10 cellular contexts compared by ENCODE assay signal in the genomic region with DNA sequence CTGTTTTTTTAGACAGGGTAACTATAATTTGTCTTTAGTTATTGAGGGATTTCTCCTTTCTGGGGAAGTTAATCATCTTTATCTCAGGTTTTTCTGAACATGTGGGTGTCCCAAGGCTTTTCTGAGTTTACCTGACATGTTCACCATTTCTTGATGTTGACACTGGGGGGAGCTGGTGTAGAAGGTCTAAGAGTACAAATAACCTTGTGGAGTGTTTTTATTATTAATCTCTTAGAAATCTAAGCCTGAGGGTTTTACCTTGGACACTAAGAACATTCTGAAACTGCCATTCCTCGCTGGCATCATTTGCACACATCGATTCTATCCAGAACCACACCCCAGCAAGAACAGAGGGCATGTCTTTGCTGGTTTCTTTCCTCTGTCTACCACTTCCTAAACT. TPM values are rescaled to one million over a fixed set of nuclear protein-coding genes. Genes with fewer than 3 reads are reported as not detected.
DNase-seq lines count a peak whose midpoint lies in the region; ATAC-seq and TF ChIP-seq lines count a peak whose summit lies in the region.
"Had no signal": no experiment of that assay in that cellular context is flagged by ENCODE, and none has a peak within 500 bp of the region (broad histone marks: within the 10 kb centered on the region; RNA-seq: fewer than 3 reads in every experiment).

No MANE protein-coding gene starts in this region.

- ATAC-seq in gastroesophageal sphincter = no peak
- no peak for ATAC-seq in upper lobe of left lung (ENCODE audit: low FRiP score in 2 of 2)
- no peak for ATAC-seq in GM21619 (IDR thresholded peaks at IDR 0.05; ENCODE audit: unreplicated experiment)

- POLR2A ChIA-PET in RWPE1 (lab: Yijun Ruan, JAX; ENCODE audit: low non-redundant PET) = no interaction called here

- TF ChIP-seq POLR2A in gastroesophageal sphincter (IDR thresholded peaks at IDR 0.05) (no peak), upper lobe of left lung (IDR thresholded peaks at IDR 0.05) (no peak)

- no peak overlapping the region for H3K4me3 Mint-ChIP-seq in activated naive CD4-positive, alpha-beta T cell treated with anti-CD3 and anti-CD28 coated beads for 36 hours
- H3K4me3 Mint-ChIP-seq in activated naive CD4-positive, alpha-beta T cell treated with anti-CD3 and anti-CD28 coated beads, Interleukin-2, amount 10 ng/mL, durations not matched to agents 7 days and 5 days = no peak overlapping the region
- H3K4me3 Mint-ChIP-seq: activated CD4-positive, alpha-beta memory T cell treated with anti-CD3 and anti-CD28 coated beads for 36 hours had no signal

- H3K27ac Mint-ChIP-seq in activated naive CD4-positive, alpha-beta T cell treated with anti-CD3 and anti-CD28 coated beads for 36 hours = no peak overlapping the region
- no peak overlapping the region for H3K27ac Mint-ChIP-seq in activated naive CD4-positive, alpha-beta T cell treated with anti-CD3 and anti-CD28 coated beads, Interleukin-2, amount 10 ng/mL, durations not matched to agents 7 days and 5 days
- H3K27ac Mint-ChIP-seq: activated CD4-positive, alpha-beta memory T cell treated with anti-CD3 and anti-CD28 coated beads for 36 hours had no signal

- H3K4me3 ChIP-seq in gastroesophageal sphincter (no peak overlapping the region), upper lobe of left lung (no peak overlapping the region)

- no peaks in the 10 kb centered on the region for H3K27me3 Mint-ChIP-seq in activated naive CD4-positive, alpha-beta T cell treated with anti-CD3 and anti-CD28 coated beads for 36 hours (ENCODE audit: low read depth)
- H3K27me3 Mint-ChIP-seq in activated naive CD4-positive, alpha-beta T cell treated with anti-CD3 and anti-CD28 coated beads, Interleukin-2, amount 10 ng/mL, durations not matched to agents 7 days and 5 days = no peaks in the 10 kb centered on the region
- H3K27me3 Mint-ChIP-seq: activated CD4-positive, alpha-beta memory T cell treated with anti-CD3 and anti-CD28 coated beads for 36 hours had no signal

- peaks cover 2 to 51% (median 9%) of the 10 kb centered on the region in 3 donors for H3K4me1 ChIP-seq in gastroesophageal sphincter
- H3K4me1 ChIP-seq in upper lobe of left lung = peaks cover 27 to 61% (median 42%) of the 10 kb centered on the region in 4 donors

- H3K27ac ChIP-seq in RWPE1 = peak overlapping the region; percentile 81
- peak overlapping the region in 3 of 4 donors; percentile 15 to 47 (median 25) for H3K27ac ChIP-seq in gastroesophageal sphincter
- H3K27ac ChIP-seq in upper lobe of left lung = peak overlapping the region in 3 of 4 donors; percentile 40 to 67 (median 65)
- H3K27ac ChIP-seq: HL-60 had no signal

- TF ChIP-seq CTCF in RWPE1 (conservative IDR thresholded peaks at IDR 0.05; ENCODE audit: low read depth) = no peak; the same call in 1 of the 2 replicates
- TF ChIP-seq CTCF in gastroesophageal sphincter (IDR thresholded peaks at IDR 0.05) = peak in 2 of 4 experiments; percentile 19 to 51
- TF ChIP-seq CTCF in upper lobe of left lung (IDR thresholded peaks at IDR 0.05) = no peak

- intact Hi-C loops in activated naive CD4-positive, alpha-beta T cell treated with anti-CD3 and anti-CD28 coated beads for 36 hours (cut with micrococcal nuclease) = loop anchor here (1.0 kb wide), 2 partner anchors 26 to 113 kb away; no protein-coding TSS in a partner anchor

- no peaks in the 10 kb centered on the region for H3K9me3 Mint-ChIP-seq in activated naive CD4-positive, alpha-beta T cell treated with anti-CD3 and anti-CD28 coated beads for 36 hours
- no peaks in the 10 kb centered on the region for H3K9me3 Mint-ChIP-seq in activated naive CD4-positive, alpha-beta T cell treated with anti-CD3 and anti-CD28 coated beads, Interleukin-2, amount 10 ng/mL, durations not matched to agents 7 days and 5 days
- H3K9me3 Mint-ChIP-seq: activated CD4-positive, alpha-beta memory T cell treated with anti-CD3 and anti-CD28 coated beads for 36 hours had no signal

- peaks cover 2 to 93% of the 10 kb centered on the region in 2 donors for H3K36me3 ChIP-seq in gastroesophageal sphincter
- peaks cover 14 to 95% (median 60%) of the 10 kb centered on the region in 4 donors for H3K36me3 ChIP-seq in upper lobe of left lung

- peaks cover under 1% of the 10 kb centered on the region for H3K4me1 Mint-ChIP-seq in activated naive CD4-positive, alpha-beta T cell treated with anti-CD3 and anti-CD28 coated beads for 36 hours (ENCODE audit: low read depth)
- no peaks in the 10 kb centered on the region for H3K4me1 Mint-ChIP-seq in activated naive CD4-positive, alpha-beta T cell treated with anti-CD3 and anti-CD28 coated beads, Interleukin-2, amount 10 ng/mL, durations not matched to agents 7 days and 5 days

- H3K27me3 ChIP-seq in gastroesophageal sphincter (no peaks in the 10 kb centered on the region), upper lobe of left lung (no peaks in the 10 kb centered on the region)

- CTCF ChIA-PET in activated naive CD4-positive, alpha-beta T cell treated with anti-CD3 and anti-CD28 coated beads for 36 hours (lab: Charles Lee) = interaction anchor here (0.7 to 3.5 kb wide), 13 partner anchors 10 to 226 kb away, joined by 3 to 38 read pairs (median 4); no protein-coding TSS in a partner anchor
- CTCF ChIA-PET in activated naive CD4-positive, alpha-beta T cell treated with anti-CD3 and anti-CD28 coated beads, Interleukin-2, amount 10 ng/mL, durations not matched to agents 7 days and 5 days (lab: Charles Lee) = interaction anchor here (1.0 to 4.1 kb wide), 10 partner anchors 9 to 112 kb away, joined by 3 to 31 read pairs (median 8); partner anchors contain the start of gene C11orf91
- CTCF ChIA-PET in RWPE1 (lab: Yijun Ruan, JAX) = interaction anchor here (0.7 to 1.8 kb wide), 5 partner anchors 21 to 334 kb away, joined by 3 to 12 read pairs (median 4); no protein-coding TSS in a partner anchor

- H3K9me3 ChIP-seq in gastroesophageal sphincter (no peaks in the 10 kb centered on the region), upper lobe of left lung (no peaks in the 10 kb centered on the region)

- TF ChIP-seq EP300 in gastroesophageal sphincter (IDR thresholded peaks at IDR 0.05) = no peak
- TF ChIP-seq EP300 in upper lobe of left lung (IDR thresholded peaks at IDR 0.05) = no peak

- H3K36me3 Mint-ChIP-seq in activated naive CD4-positive, alpha-beta T cell treated with anti-CD3 and anti-CD28 coated beads for 36 hours (ENCODE audit: low read depth) = peaks cover 9% of the 10 kb centered on the region
- H3K36me3 Mint-ChIP-seq in activated naive CD4-positive, alpha-beta T cell treated with anti-CD3 and anti-CD28 coated beads, Interleukin-2, amount 10 ng/mL, durations not matched to agents 7 days and 5 days = peaks cover 1% of the 10 kb centered on the region

- DNase-seq in activated naive CD4-positive, alpha-beta T cell treated with anti-CD3 and anti-CD28 coated beads for 36 hours = peak; percentile 39
- DNase-seq in activated naive CD4-positive, alpha-beta T cell treated with anti-CD3 and anti-CD28 coated beads, Interleukin-2, amount 10 ng/mL, durations not matched to agents 7 days and 5 days = no peak
- DNase-seq in RWPE1 (ENCODE audit: low spot score) = no peak
- no peak for DNase-seq in upper lobe of left lung
- DNase-seq in inferior parietal cortex (ENCODE audit: extremely low spot score) = no peak
- DNase-seq in SKM-1 treated with dmso at 0.1 percent for 144 hours (lab: John Stamatoyannopoulos, UW; ENCODE audit: unreplicated experiment) = no peak
- DNase-seq: activated CD4-positive, alpha-beta memory T cell treated with anti-CD3 and anti-CD28 coated beads for 36 hours had no signal

- WGBS in gastroesophageal sphincter (ENCODE audit: low coverage in 1 of 2), 2 donors = 47% methylated on average over 2 of the region's 2 CpGs; no CpG with 5 or more reads in 1 of the 2 donors
- WGBS in upper lobe of left lung, 2 donors = 57 to 76% methylated on average over 2 of the region's 2 CpGs

RNA-seq across cellular contexts. Expression of gene C11orf91, which starts 15.6 kb away (rescaled TPM):
- total RNA-seq in activated naive CD4-positive, alpha-beta T cell treated with anti-CD3 and anti-CD28 coated beads for 36 hours = not detected
- total RNA-seq in gastroesophageal sphincter (not detected), upper lobe of left lung (1 to 10 TPM in 1 of 6 donors, under 1 TPM in 1, not detected in 4; 0.77 to 1.3 TPM)
- total RNA-seq: activated CD4-positive, alpha-beta memory T cell treated with anti-CD3 and anti-CD28 coated beads for 36 hours had no signal

RNA-seq across cellular contexts. Expression of gene CD59, which starts 20.0 kb away (rescaled TPM):
- 10 to 100 TPM; 59.9 to 61.9 TPM for total RNA-seq in activated naive CD4-positive, alpha-beta T cell treated with anti-CD3 and anti-CD28 coated beads for 36 hours
- 100 to 1,000 TPM; 252 to 647 (median 432) TPM for total RNA-seq in gastroesophageal sphincter
- total RNA-seq in upper lobe of left lung = 100 to 1,000 TPM in 5 of 6 donors, 10 to 100 TPM in 1; 57.6 to 914 (median 315) TPM

RNA-seq across cellular contexts. Expression of gene FBXO3, which starts 58.1 kb away (rescaled TPM):
- total RNA-seq in activated naive CD4-positive, alpha-beta T cell treated with anti-CD3 and anti-CD28 coated beads for 36 hours = 10 to 100 TPM; 12.2 to 12.9 TPM
- total RNA-seq in gastroesophageal sphincter (10 to 100 TPM; 38.8 to 81.4 (median 55.7) TPM), upper lobe of left lung (10 to 100 TPM in 5 of 6 donors, 1 to 10 TPM in 1; 9.9 to 50.8 (median 26.9) TPM)

Comparison
In these comparisons a context has a peak if more than half of its experiments do, and no peak if none do; other contexts are left out.
1. H3K27ac ChIP-seq: peak in every context shown above with its lines; median percentile 81 in RWPE1; 65 in upper lobe of left lung; 25 in gastroesophageal sphincter.